Comparison of ENCODE assay signal across 23 cellular contexts in the genomic region with DNA sequence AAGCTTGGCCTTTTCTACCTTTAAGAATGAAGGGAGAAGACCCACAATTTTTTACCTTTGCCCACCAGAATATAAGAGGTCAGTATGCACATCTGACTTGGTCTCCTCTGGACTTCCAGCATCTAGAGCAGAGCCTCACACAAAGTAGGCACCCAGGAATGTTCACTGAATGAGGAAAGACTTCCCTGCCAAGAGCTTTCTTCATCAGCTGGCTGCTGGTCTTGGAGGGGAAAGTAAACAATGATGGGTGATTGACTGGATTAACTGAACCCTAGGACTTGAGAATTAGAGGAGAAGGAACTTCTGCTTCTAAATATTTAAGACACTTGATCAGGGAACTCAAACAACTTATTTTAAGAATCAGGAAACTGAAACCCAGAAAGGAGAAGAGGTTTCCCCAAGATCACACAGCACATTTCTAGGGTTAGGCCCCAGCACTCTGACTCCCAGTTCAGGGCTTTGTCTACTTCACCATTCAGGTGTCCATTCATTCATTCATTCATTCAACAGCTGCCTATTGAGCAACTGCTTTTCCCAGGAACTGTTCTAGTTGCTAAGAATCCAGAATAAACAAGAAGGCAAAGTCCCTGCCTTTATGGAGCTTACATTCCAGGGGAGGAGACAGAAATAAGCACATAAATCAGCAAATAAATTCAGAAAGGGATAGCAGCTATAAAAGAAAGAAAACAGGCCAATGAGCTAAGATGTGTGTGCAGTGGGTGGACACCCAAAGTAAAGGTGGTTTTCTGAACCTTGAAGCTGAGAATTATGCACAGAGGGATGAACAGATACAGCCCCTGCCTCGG.
DNase-seq lines count a peak whose midpoint lies in the region; ATAC-seq and TF ChIP-seq lines count a peak whose summit lies in the region.
"Had no signal": no experiment of that assay in that cellular context is flagged by ENCODE, and none has a peak within 500 bp of the region (broad histone marks: within the 10 kb centered on the region; RNA-seq: fewer than 3 reads in every experiment).

No MANE protein-coding gene starts in this region.

- no peaks in the 10 kb centered on the region for H3F3A ChIP-seq in GM23248 (ENCODE audit: insufficient read depth)

- H4K20me1 ChIP-seq in GM23248 (ENCODE audit: insufficient read depth) (no peaks in the 10 kb centered on the region), OCI-LY3 (ENCODE audit: insufficient read depth, low read length) (no peaks in the 10 kb centered on the region)

- in situ Hi-C loops in GM23248 (cut with MboI): no loop called here

- intact Hi-C loops in Calu3 (cut with micrococcal nuclease; ENCODE audit: unreplicated experiment): no loop called here

- H3K4me1 ChIP-seq in GM23248 (ENCODE audit: insufficient read depth): 0 out of 2 replicates have a peak, but pooled peaks cover 4% of the 10 kb centered on the region
- peaks cover 32% of the 10 kb centered on the region for H3K4me1 ChIP-seq in OCI-LY3 (ENCODE audit: low read length)
- H3K4me1 ChIP-seq: ascending aorta had no signal

- H3K27ac ChIP-seq in GM23248 (no peak overlapping the region), OCI-LY3 (ENCODE audit: low read length) (no peak overlapping the region)
- H3K27ac ChIP-seq: ascending aorta, HL-60, neutrophil had no signal

- H3K4me3 Mint-ChIP-seq in stimulated activated naive B cell treated with anti-CD40 and anti-IgM and Interleukin-4, amounts not matched to agents 10 μg/mL and 1 μg/mL and 100 μg/mL, for 72 hours: no peak overlapping the region
- no peak overlapping the region for H3K4me3 Mint-ChIP-seq in Calu3 (ENCODE audit: low read depth, unreplicated experiment)
- H3K4me3 Mint-ChIP-seq: activated CD8-positive, alpha-beta T cell treated with anti-CD3 and anti-CD28 coated beads, Interleukin-2, amount 10 ng/mL, durations not matched to agents 7 days and 5 days; activated naive CD4-positive, alpha-beta T cell treated with anti-CD3 and anti-CD28 coated beads for 36 hours; activated T-cell treated with anti-CD3 and anti-CD28 coated beads, Interleukin-2, amount 50 U/mL, for 4 hours had no signal

- H3K4me3 ChIP-seq in GM23248 (no peak overlapping the region), OCI-LY3 (ENCODE audit: low read length) (no peak overlapping the region)
- H3K4me3 ChIP-seq: ascending aorta had no signal

- H3K79me2 ChIP-seq in GM23248 (ENCODE audit: insufficient read depth) (no peaks in the 10 kb centered on the region), OCI-LY3 (ENCODE audit: low read length) (no peaks in the 10 kb centered on the region)

- H3K36me3 Mint-ChIP-seq in stimulated activated naive B cell treated with anti-CD40 and anti-IgM and Interleukin-4, amounts not matched to agents 10 μg/mL and 1 μg/mL and 100 μg/mL, for 72 hours: no peaks in the 10 kb centered on the region
- no peaks in the 10 kb centered on the region for H3K36me3 Mint-ChIP-seq in Calu3 (ENCODE audit: insufficient read depth, unreplicated experiment)

- TF ChIP-seq CTCF in OCI-LY3 (IDR thresholded peaks at IDR 0.05; ENCODE audit: low read depth, low read length): no peak
- TF ChIP-seq CTCF in Calu3 (IDR thresholded peaks at IDR 0.05; ENCODE audit: unreplicated experiment): no peak

- H3K9me3 Mint-ChIP-seq in stimulated activated naive B cell treated with anti-CD40 and anti-IgM and Interleukin-4, amounts not matched to agents 10 μg/mL and 1 μg/mL and 100 μg/mL, for 72 hours: no peaks in the 10 kb centered on the region
- H3K9me3 Mint-ChIP-seq in Calu3 (ENCODE audit: low read depth, unreplicated experiment): no peaks in the 10 kb centered on the region
- H3K9me3 Mint-ChIP-seq: activated naive CD4-positive, alpha-beta T cell treated with anti-CD3 and anti-CD28 coated beads for 36 hours; activated T-cell treated with anti-CD3 and anti-CD28 coated beads, Interleukin-2, amount 50 U/mL, for 4 hours had no signal

- H3K9ac ChIP-seq in GM23248 (no peak overlapping the region), OCI-LY3 (ENCODE audit: low read length) (no peak overlapping the region)

- no TSS peak for BruUV-seq in Calu3 (replicated peaks; lab: Mats Ljungman, UMichigan)

- H3K9me3 ChIP-seq in GM23248 (ENCODE audit: low read depth) (no peaks in the 10 kb centered on the region), OCI-LY3 (ENCODE audit: insufficient read depth, low read length) (no peaks in the 10 kb centered on the region)
- H3K9me3 ChIP-seq: ascending aorta, neutrophil had no signal

- WGBS in GM23248 (ENCODE audit: low coverage in 1 of 2, low lambda C conversion rate in 2 of 2, missing lambda C conversion rate in 2 of 2), 2 experiments: 100% methylated on average over 1 of the region's 1 CpG

- no peaks in the 10 kb centered on the region for H3K27me3 Mint-ChIP-seq in stimulated activated naive B cell treated with anti-CD40 and anti-IgM and Interleukin-4, amounts not matched to agents 10 μg/mL and 1 μg/mL and 100 μg/mL, for 72 hours
- H3K27me3 Mint-ChIP-seq in Calu3 (ENCODE audit: unreplicated experiment): peaks cover 81% of the 10 kb centered on the region

- peak; percentile 9 for DNase-seq in GM23248
- peak; percentile 17 for DNase-seq in iris pigment epithelial cell (ENCODE audit: low read depth)
- no peak for DNase-seq in stimulated activated naive B cell treated with anti-CD40 and anti-IgM and Interleukin-4, amounts not matched to agents 10 μg/mL and 1 μg/mL and 100 μg/mL, for 72 hours
- no peak for DNase-seq in HPDE6-E6E7 (ENCODE audit: extremely low spot score)
- no peak for DNase-seq in Calu3
- DNase-seq in HK-2 (ENCODE audit: unreplicated experiment): no peak
- DNase-seq: activated CD4-positive, CD25-positive, alpha-beta regulatory T cell; activated CD8-positive, alpha-beta T cell treated with anti-CD3 and anti-CD28 coated beads, Interleukin-2, amount 10 ng/mL, durations not matched to agents 7 days and 5 days; activated naive CD4-positive, alpha-beta T cell treated with anti-CD3 and anti-CD28 coated beads for 36 hours; activated T-cell treated with anti-CD3 and anti-CD28 coated beads, Interleukin-2, amount 50 U/mL, for 4 hours; AML-193; cerebellar nuclear complex; effector CD4-positive, alpha-beta T cell; NCI-H226; NCI-H774; T-helper 9 cell had no signal

- H2AFZ ChIP-seq in GM23248 (no peak overlapping the region), OCI-LY3 (ENCODE audit: low read depth, low read length) (no peak overlapping the region)

- ATAC-seq in stimulated activated naive B cell treated with anti-CD40 and anti-IgM and Interleukin-4, amounts not matched to agents 10 μg/mL and 1 μg/mL and 100 μg/mL, for 72 hours (replicated peaks): peak; percentile 61 to 63
- ATAC-seq in GM18502 (IDR thresholded peaks at IDR 0.05; ENCODE audit: poor library complexity, unreplicated experiment): no peak
- ATAC-seq: activated CD8-positive, alpha-beta T cell treated with anti-CD3 and anti-CD28 coated beads, Interleukin-2, amount 10 ng/mL, durations not matched to agents 7 days and 5 days; activated T-cell treated with anti-CD3 and anti-CD28 coated beads, Interleukin-2, amount 50 U/mL, for 4 hours; left lobe of liver; SK-N-SH treated with all-trans-retinoic acid at 6 μM for 48 hours had no signal

- no peaks in the 10 kb centered on the region for H3K9me2 ChIP-seq in GM23248 (ENCODE audit: insufficient read depth)

- H3K27me3 ChIP-seq in GM23248 (replicated peaks; ENCODE audit: insufficient read depth) (no peaks in the 10 kb centered on the region), OCI-LY3 (ENCODE audit: low read depth, low read length) (no peaks in the 10 kb centered on the region)
- H3K27me3 ChIP-seq: ascending aorta, neutrophil had no signal

- peak overlapping the region; percentile 6 for H3K27ac Mint-ChIP-seq in stimulated activated naive B cell treated with anti-CD40 and anti-IgM and Interleukin-4, amounts not matched to agents 10 μg/mL and 1 μg/mL and 100 μg/mL, for 72 hours
- no peak overlapping the region for H3K27ac Mint-ChIP-seq in Calu3 (ENCODE audit: unreplicated experiment)
- H3K27ac Mint-ChIP-seq: activated CD8-positive, alpha-beta T cell treated with anti-CD3 and anti-CD28 coated beads, Interleukin-2, amount 10 ng/mL, durations not matched to agents 7 days and 5 days; activated naive CD4-positive, alpha-beta T cell treated with anti-CD3 and anti-CD28 coated beads for 36 hours had no signal

- peaks cover 22 to 54% of the 10 kb centered on the region in 2 donors for H3K4me1 Mint-ChIP-seq in stimulated activated naive B cell treated with anti-CD40 and anti-IgM and Interleukin-4, amounts not matched to agents 10 μg/mL and 1 μg/mL and 100 μg/mL, for 72 hours
- H3K4me1 Mint-ChIP-seq in Calu3 (ENCODE audit: low read depth, unreplicated experiment): no peaks in the 10 kb centered on the region

- H3K4me2 ChIP-seq in GM23248 (ENCODE audit: unreplicated experiment) (no peak overlapping the region), OCI-LY3 (ENCODE audit: low read length) (peak overlapping the region; percentile 41)

- CTCF ChIA-PET in Calu3 (lab: Charles Lee): no interaction called here

- no peaks in the 10 kb centered on the region for H3K36me3 ChIP-seq in GM23248 (ENCODE audit: low read depth)
- H3K36me3 ChIP-seq in OCI-LY3 (replicated peaks; ENCODE audit: low read depth, low read length): no peaks in the 10 kb centered on the region
- H3K36me3 ChIP-seq: ascending aorta, neutrophil had no signal

Comparison
In these comparisons a context has a peak if more than half of its experiments do, and no peak if none do; other contexts are left out.
1. DNase-seq: peak in GM23248 (single experiment) and iris pigment epithelial cell (single experiment); none in stimulated activated naive B cell treated with anti-CD40 and anti-IgM and Interleukin-4, amounts not matched to agents 10 μg/mL and 1 μg/mL and 100 μg/mL, for 72 hours (single experiment), HPDE6-E6E7 (single experiment), Calu3 (single experiment) and HK-2 (single experiment).